14 cellular contexts compared by ENCODE assay signal in genomic region chr5:163451489-163451888, GRCh38. TPM values are rescaled to one million over a fixed set of nuclear protein-coding genes. Genes with fewer than 3 reads are reported as not detected.
DNase-seq lines count a peak whose midpoint lies in the region; ATAC-seq, FAIRE-seq and TF ChIP-seq lines count a peak whose summit lies in the region.
"Had no signal": no experiment of that assay in that cellular context is flagged by ENCODE, and none has a peak within 500 bp of the region (broad histone marks: within the 10 kb centered on the region; RNA-seq: fewer than 3 reads in every experiment).

No MANE protein-coding gene starts in this region.

- H2BK12ac ChIP-seq in mesenchymal stem cell (ENCODE audit: low read length in 2 of 2) = no peak overlapping the region

- H3K4me1 Mint-ChIP-seq in activated CD4-positive, alpha-beta T cell treated with anti-CD3 and anti-CD28 coated beads for 36 hours = peaks cover 18% of the 10 kb centered on the region

- intact Hi-C loops in HepG2 (cut with micrococcal nuclease; ENCODE audit: unreplicated experiment) = no loop called here
- intact Hi-C loops in right lobe of liver (cut with DNase I) = no loop called here
- intact Hi-C loops in activated CD4-positive, alpha-beta T cell treated with anti-CD3 and anti-CD28 coated beads for 36 hours (cut with DNase I, micrococcal nuclease) = no loop called here

- H2BK5ac ChIP-seq in mesenchymal stem cell (ENCODE audit: low read depth, low read length, poor library complexity, severe bottlenecking) = no peak overlapping the region

- POLR2A ChIA-PET in HepG2 (lab: Yijun Ruan, JAX) = interaction anchor here (4.5 kb wide), 1 partner anchor 8 kb away, joined by 23 read pairs; the partner anchor contains the start of genes HMMR and NUDCD2
- POLR2A ChIA-PET in activated CD4-positive, alpha-beta T cell treated with anti-CD3 and anti-CD28 coated beads for 36 hours (lab: Charles Lee) = no interaction called here

- no TSS peak for BruUV-seq in HepG2 (replicated peaks; lab: Mats Ljungman, UMichigan)

- ATAC-seq in HepG2 (peak; percentile 51), right lobe of liver (no peak)
- ATAC-seq in activated CD4-positive, alpha-beta T cell treated with anti-CD3 and anti-CD28 coated beads for 36 hours = no peak
- ATAC-seq: HCT116 had no signal

- H3K36me3 ChIP-seq in HepG2 (replicated peaks in 1 of 2; ENCODE audit: control insufficient read depth in 1 of 2, insufficient read depth in 2 of 2, low read length in 2 of 2) (peaks cover 2 to 12% of the 10 kb centered on the region in 2 experiments; a peak in 4 of 5 replicates), right lobe of liver (peaks cover 0 to 25% (median 13%) of the 10 kb centered on the region in 4 donors), mesenchymal stem cell (ENCODE audit: control insufficient read depth in 1 of 2, insufficient read depth in 2 of 2, low read depth in 1 of 2, low read length in 2 of 2) (peaks cover 13 to 82% of the 10 kb centered on the region in 2 experiments)

- no peak overlapping the region for H3K9ac ChIP-seq in HepG2 (ENCODE audit: insufficient read depth, low read depth, low read length)
- H3K9ac ChIP-seq in mesenchymal stem cell (ENCODE audit: low read length) = no peak overlapping the region
- H3K9ac ChIP-seq: BLaER1 treated with 17β-estradiol and CSF1 and Interleukin-3, amounts not matched to agents 10 nM and 100 nM had no signal

- H3K4me3 ChIP-seq in HepG2 (replicated peaks in 1 of 3; ENCODE audit: insufficient read depth in 1 of 3, low read depth in 2 of 3, low read length in 3 of 3) (no peak overlapping the region), right lobe of liver (no peak overlapping the region), mesenchymal stem cell (ENCODE audit: insufficient read depth in 1 of 2, low read depth in 1 of 2, low read length in 2 of 2) (no peak overlapping the region)
- H3K4me3 ChIP-seq: BLaER1 treated with 17β-estradiol and CSF1 and Interleukin-3, amounts not matched to agents 10 nM and 100 nM had no signal

- H3K9me3 ChIP-seq in HepG2 (ENCODE audit: low read length) (no peaks in the 10 kb centered on the region), right lobe of liver (no peaks in the 10 kb centered on the region), mesenchymal stem cell (ENCODE audit: control insufficient read depth, low read length) (no peaks in the 10 kb centered on the region)
- H3K9me3 ChIP-seq: BLaER1 treated with 17β-estradiol and CSF1 and Interleukin-3, amounts not matched to agents 10 nM and 100 nM had no signal

- WGBS in HepG2 (ENCODE audit: low lambda C conversion rate) = 95% methylated on average over 7 of the region's 8 CpGs
- WGBS in right lobe of liver (ENCODE audit: insufficient coverage, low coverage, low lambda C conversion rate, missing lambda C conversion rate) = 89% methylated on average over 2 of the region's 8 CpGs
- 98% methylated on average over 8 of the region's 8 CpGs for WGBS in mesenchymal stem cell

- no peak overlapping the region for H3K4ac ChIP-seq in mesenchymal stem cell (ENCODE audit: low read depth in 1 of 2, low read length in 2 of 2)

- DNase-seq in HepG2 (ENCODE audit: low spot score) (no peak), right lobe of liver (no peak), mesenchymal stem cell (no peak), activated gamma-delta T cell treated with Interleukin-2 at 50 U/mL for 16 hours (no peak)
- DNase-seq in activated CD4-positive, alpha-beta T cell treated with anti-CD3 and anti-CD28 coated beads for 36 hours = no peak
- DNase-seq: 8988T; CD4-positive, CD25-positive, alpha-beta regulatory T cell; DMS53; GF-D8; IMR-90 had no signal

- TF ChIP-seq CTCF in HepG2 (CRISPR knock-in tag; IDR thresholded peaks at IDR 0.05) = no peak
- no peak for TF ChIP-seq CTCF in right lobe of liver (IDR thresholded peaks at IDR 0.05)

- no peak for TF ChIP-seq RAD21 in HepG2 (CRISPR knock-in tag; IDR thresholded peaks at IDR 0.05)

- H3K18ac ChIP-seq in mesenchymal stem cell (ENCODE audit: low read depth in 1 of 2, low read length in 2 of 2) = no peak overlapping the region

- H3K4me1 ChIP-seq in HepG2 (ENCODE audit: insufficient read depth, low read length) (no peaks in the 10 kb centered on the region), right lobe of liver (no peaks in the 10 kb centered on the region), mesenchymal stem cell (ENCODE audit: control insufficient read depth, insufficient read depth, low read depth, low read length) (no peaks in the 10 kb centered on the region)
- H3K4me1 ChIP-seq: BLaER1 treated with 17β-estradiol and CSF1 and Interleukin-3, amounts not matched to agents 10 nM and 100 nM had no signal

- no peak for TF ChIP-seq EP300 in HepG2 (IDR thresholded peaks at IDR 0.05; ENCODE audit: low read depth in 2 of 2, low read length in 2 of 2)
- no peak for TF ChIP-seq EP300 in HepG2 (CRISPR knock-in tag; IDR thresholded peaks at IDR 0.05; ENCODE audit: borderline replicate concordance)

- peak overlapping the region; percentile 34 for H4K91ac ChIP-seq in mesenchymal stem cell (ENCODE audit: low read length)

- no peak for FAIRE-seq in HepG2 (lab: Jason Lieb, UNC)
- FAIRE-seq: H54 had no signal

- H3K27me3 ChIP-seq in HepG2 (ENCODE audit: control insufficient read depth in 1 of 2, insufficient read depth in 2 of 2, low read length in 2 of 2) (no peaks in the 10 kb centered on the region), right lobe of liver (no peaks in the 10 kb centered on the region), mesenchymal stem cell (ENCODE audit: control insufficient read depth in 1 of 2, insufficient read depth in 1 of 2, low read length in 2 of 2) (no peaks in the 10 kb centered on the region)
- H3K27me3 ChIP-seq: BLaER1 treated with 17β-estradiol and CSF1 and Interleukin-3, amounts not matched to agents 10 nM and 100 nM had no signal

- no peak overlapping the region for H3K4me3 Mint-ChIP-seq in activated CD4-positive, alpha-beta T cell treated with anti-CD3 and anti-CD28 coated beads for 36 hours
- H3K4me3 Mint-ChIP-seq: CD4-positive, CD25-positive, alpha-beta regulatory T cell had no signal

- H2AK5ac ChIP-seq in mesenchymal stem cell (ENCODE audit: low read length, severe bottlenecking) = no peak overlapping the region

- H3K4me2 ChIP-seq in HepG2 (ENCODE audit: low read depth, low read length) (no peak overlapping the region), mesenchymal stem cell (ENCODE audit: low read length, poor library complexity, severe bottlenecking) (no peak overlapping the region)
- H3K4me2 ChIP-seq: BLaER1 treated with 17β-estradiol and CSF1 and Interleukin-3, amounts not matched to agents 10 nM and 100 nM had no signal

- H4K8ac ChIP-seq in mesenchymal stem cell (ENCODE audit: low read length) = no peak overlapping the region

- H2BK15ac ChIP-seq in mesenchymal stem cell (ENCODE audit: low read depth, poor library complexity, severe bottlenecking) = no peak overlapping the region

- H3K27me3 Mint-ChIP-seq in activated CD4-positive, alpha-beta T cell treated with anti-CD3 and anti-CD28 coated beads for 36 hours = no peaks in the 10 kb centered on the region
- H3K27me3 Mint-ChIP-seq: CD4-positive, CD25-positive, alpha-beta regulatory T cell had no signal

- no peak overlapping the region for H3K27ac ChIP-seq in HepG2 (ENCODE audit: extremely low read length, insufficient read depth, low read length)
- no peak overlapping the region for H3K27ac ChIP-seq in right lobe of liver
- H3K27ac ChIP-seq in mesenchymal stem cell (ENCODE audit: low read length, poor library complexity, severe bottlenecking) = no peak overlapping the region
- H3K27ac ChIP-seq: BLaER1 treated with 17β-estradiol and CSF1 and Interleukin-3, amounts not matched to agents 10 nM and 100 nM; HL-60 had no signal

- H3K9me3 Mint-ChIP-seq in activated CD4-positive, alpha-beta T cell treated with anti-CD3 and anti-CD28 coated beads for 36 hours (ENCODE audit: low read depth) = no peaks in the 10 kb centered on the region
- H3K9me3 Mint-ChIP-seq: CD4-positive, CD25-positive, alpha-beta regulatory T cell had no signal

- TF ChIP-seq POLR2A in HepG2 (IDR thresholded peaks at IDR 0.05; ENCODE audit: insufficient read depth in 1 of 2, low read depth in 2 of 2, low read length in 2 of 2) = no peak
- TF ChIP-seq POLR2A in right lobe of liver (IDR thresholded peaks at IDR 0.05) = no peak

- H4K20me1 ChIP-seq in HepG2 (ENCODE audit: insufficient read depth, low read length) = no peaks in the 10 kb centered on the region

- peaks cover 3% of the 10 kb centered on the region for H3K79me1 ChIP-seq in mesenchymal stem cell (replicated peaks; ENCODE audit: low read length, poor library complexity, severe bottlenecking)

- H3K14ac ChIP-seq in mesenchymal stem cell (ENCODE audit: low read length in 2 of 2) = no peak overlapping the region

- H3K36me3 Mint-ChIP-seq in activated CD4-positive, alpha-beta T cell treated with anti-CD3 and anti-CD28 coated beads for 36 hours (ENCODE audit: low read depth) = peaks cover 66% of the 10 kb centered on the region

- no peak overlapping the region for H3K27ac Mint-ChIP-seq in activated CD4-positive, alpha-beta T cell treated with anti-CD3 and anti-CD28 coated beads for 36 hours

- H2BK120ac ChIP-seq in mesenchymal stem cell (ENCODE audit: low read depth, low read length) = no peak overlapping the region

- no peak overlapping the region for H3K23ac ChIP-seq in mesenchymal stem cell (ENCODE audit: low read length in 2 of 2)

- no peak overlapping the region for H2AFZ ChIP-seq in HepG2 (ENCODE audit: low read length)
- H2AFZ ChIP-seq in mesenchymal stem cell (ENCODE audit: low read depth, low read length) = no peak overlapping the region

- peaks cover 2% of the 10 kb centered on the region for H3K79me2 ChIP-seq in HepG2 (ENCODE audit: insufficient read depth, low read length)

- in situ Hi-C loops in HepG2 (cut with HindIII; ENCODE audit: extremely low pct_ligation_motif_present, low pct_unique_long_range_greater_than_20kb) = no loop called here

- CTCF ChIA-PET in HepG2 (lab: Yijun Ruan, JAX; ENCODE audit: low intra/inter-chr PET ratio, low total read pairs) = no interaction called here
- CTCF ChIA-PET in activated CD4-positive, alpha-beta T cell treated with anti-CD3 and anti-CD28 coated beads for 36 hours (lab: Charles Lee) = interaction anchor here (1.4 kb wide), 1 partner anchor 8 kb away, joined by 6 read pairs; the partner anchor contains the start of genes HMMR and NUDCD2

RNA-seq across cellular contexts. Expression of gene NUDCD2, which starts 8.4 kb away (rescaled TPM):
- total RNA-seq in HepG2 (2016; rRNA removed; fragmentation: Illumina TruSeq; extraction: Trizol) (39.2 and 40.9 TPM in 2 replicates), right lobe of liver (10 to 100 TPM in 4 of 6 experiments, 1 to 10 TPM in 2; 2.0 to 16.9 (median 11.8) TPM)
- total RNA-seq in HepG2 (2016; cell fraction: cytosol; rRNA removed; fragmentation: Illumina TruSeq; extraction: Trizol; ENCODE audit: low read depth) = 18.5 and 20.2 TPM in 2 replicates
- total RNA-seq in HepG2 (2016; cell fraction: insoluble cytoplasmic fraction; rRNA removed; fragmentation: Illumina TruSeq; extraction: Trizol) = 39.1 and 40.7 TPM in 2 replicates
- 48.1 and 48.6 TPM in 2 replicates for total RNA-seq in HepG2 (2016; cell fraction: membrane; rRNA removed; fragmentation: Illumina TruSeq; extraction: Trizol)
- 24.0 and 26.0 TPM in 2 replicates for total RNA-seq in HepG2 (2016; cell fraction: nucleus; rRNA removed; fragmentation: Illumina TruSeq; extraction: Trizol)
- polyA plus RNA-seq in HepG2 (2011; rRNA removed) = 9.6 and 14.8 TPM in 2 replicates
- polyA plus RNA-seq in HepG2 (2011; cell fraction: cytosol; rRNA removed) = 5.6 and 9.1 TPM in 2 replicates
- polyA plus RNA-seq in HepG2 (2011; cell fraction: nucleus; rRNA removed) = 5.7 and 10.0 TPM in 2 replicates
- 25.1 and 33.5 TPM in 2 replicates for polyA plus RNA-seq in HepG2 (2012)
- 21.4 and 34.4 TPM in 2 replicates for polyA plus RNA-seq in HepG2 (2016; cell fraction: cytosol; fragmentation: Illumina TruSeq; extraction: Trizol; ENCODE audit: low read depth)
- 45.6 and 45.7 TPM in 2 replicates for polyA plus RNA-seq in HepG2 (2016; cell fraction: insoluble cytoplasmic fraction; fragmentation: Illumina TruSeq; extraction: Trizol; ENCODE audit: low read depth)
- polyA plus RNA-seq in HepG2 (2016; cell fraction: membrane; fragmentation: Illumina TruSeq; extraction: Trizol; ENCODE audit: low read depth) = 33.8 and 40.8 TPM in 2 replicates
- 30.7 and 35.5 TPM in 2 replicates for polyA plus RNA-seq in HepG2 (2016; cell fraction: nucleus; fragmentation: Illumina TruSeq; extraction: Trizol; ENCODE audit: insufficient read depth, low read depth)
- polyA minus RNA-seq in HepG2 (2011; rRNA and poly(A)+ RNA removed; ENCODE audit: low replicate concordance) = 2.7 and 4.6 TPM in 2 replicates
- polyA minus RNA-seq in HepG2 (2011; cell fraction: cytosol; rRNA and poly(A)+ RNA removed) = 3.0 and 5.1 TPM in 2 replicates
- polyA minus RNA-seq in HepG2 (2011; cell fraction: nucleus; rRNA and poly(A)+ RNA removed) = 13.8 and 15.5 TPM in 2 replicates
- polyA plus RNA-seq in mesenchymal stem cell (2013, experiment 1 of 2) = 9.8 TPM
- 10.9 TPM for polyA plus RNA-seq in mesenchymal stem cell (2013, experiment 2 of 2)
- 10 to 100 TPM; 37.8 to 51.3 TPM for total RNA-seq in activated CD4-positive, alpha-beta T cell treated with anti-CD3 and anti-CD28 coated beads for 36 hours

RNA-seq across cellular contexts. Expression of gene HMMR, which starts 8.9 kb away (rescaled TPM):
- total RNA-seq in HepG2 (2016; rRNA removed; fragmentation: Illumina TruSeq; extraction: Trizol) (48.3 and 82.7 TPM in 2 replicates), right lobe of liver (1 to 10 TPM in 4 of 6 experiments, under 1 TPM in 2; 0.11 to 3.0 (median 1.1) TPM)
- total RNA-seq in HepG2 (2016; cell fraction: cytosol; rRNA removed; fragmentation: Illumina TruSeq; extraction: Trizol; ENCODE audit: low read depth) = 5.5 and 6.4 TPM in 2 replicates
- total RNA-seq in HepG2 (2016; cell fraction: insoluble cytoplasmic fraction; rRNA removed; fragmentation: Illumina TruSeq; extraction: Trizol) = 49.7 and 80.9 TPM in 2 replicates
- total RNA-seq in HepG2 (2016; cell fraction: membrane; rRNA removed; fragmentation: Illumina TruSeq; extraction: Trizol) = 14.7 and 18.6 TPM in 2 replicates
- total RNA-seq in HepG2 (2016; cell fraction: nucleus; rRNA removed; fragmentation: Illumina TruSeq; extraction: Trizol) = 37.9 and 39.0 TPM in 2 replicates
- 4.6 and 8.5 TPM in 2 replicates for polyA plus RNA-seq in HepG2 (2011; rRNA removed)
- 4.6 and 5.2 TPM in 2 replicates for polyA plus RNA-seq in HepG2 (2011; cell fraction: cytosol; rRNA removed)
- polyA plus RNA-seq in HepG2 (2011; cell fraction: nucleus; rRNA removed) = 2.9 and 3.8 TPM in 2 replicates
- polyA plus RNA-seq in HepG2 (2012) = 8.3 and 17.9 TPM in 2 replicates
- 1.7 and 2.4 TPM in 2 replicates for polyA plus RNA-seq in HepG2 (2016; cell fraction: cytosol; fragmentation: Illumina TruSeq; extraction: Trizol; ENCODE audit: low read depth)
- 48.9 and 49.4 TPM in 2 replicates for polyA plus RNA-seq in HepG2 (2016; cell fraction: insoluble cytoplasmic fraction; fragmentation: Illumina TruSeq; extraction: Trizol; ENCODE audit: low read depth)
- polyA plus RNA-seq in HepG2 (2016; cell fraction: membrane; fragmentation: Illumina TruSeq; extraction: Trizol; ENCODE audit: low read depth) = 3.8 and 6.0 TPM in 2 replicates
- 33.3 and 34.0 TPM in 2 replicates for polyA plus RNA-seq in HepG2 (2016; cell fraction: nucleus; fragmentation: Illumina TruSeq; extraction: Trizol; ENCODE audit: insufficient read depth, low read depth)
- polyA minus RNA-seq in HepG2 (2011; rRNA and poly(A)+ RNA removed; ENCODE audit: low replicate concordance) = 3.1 and 6.2 TPM in 2 replicates
- polyA minus RNA-seq in HepG2 (2011; cell fraction: cytosol; rRNA and poly(A)+ RNA removed) = 8.4 and 8.8 TPM in 2 replicates
- polyA minus RNA-seq in HepG2 (2011; cell fraction: nucleus; rRNA and poly(A)+ RNA removed) = 10.6 and 11.1 TPM in 2 replicates
- 4.8 TPM for polyA plus RNA-seq in mesenchymal stem cell (2013, experiment 1 of 2)
- polyA plus RNA-seq in mesenchymal stem cell (2013, experiment 2 of 2) = 4.5 TPM
- total RNA-seq in activated CD4-positive, alpha-beta T cell treated with anti-CD3 and anti-CD28 coated beads for 36 hours = 100 to 1,000 TPM in 1 of 2 experiments, 10 to 100 TPM in 1; 94.1 to 102 TPM

RNA-seq across cellular contexts. Expression of gene CCNG1, which starts 14.1 kb away (rescaled TPM):
- total RNA-seq in HepG2 (2016; rRNA removed; fragmentation: Illumina TruSeq; extraction: Trizol) (353 and 516 TPM in 2 replicates), right lobe of liver (100 to 1,000 TPM in 1 of 6 experiments, 10 to 100 TPM in 5; 47.7 to 146 (median 80.1) TPM)
- 171 and 222 TPM in 2 replicates for total RNA-seq in HepG2 (2016; cell fraction: cytosol; rRNA removed; fragmentation: Illumina TruSeq; extraction: Trizol; ENCODE audit: low read depth)
- 344 and 513 TPM in 2 replicates for total RNA-seq in HepG2 (2016; cell fraction: insoluble cytoplasmic fraction; rRNA removed; fragmentation: Illumina TruSeq; extraction: Trizol)
- total RNA-seq in HepG2 (2016; cell fraction: membrane; rRNA removed; fragmentation: Illumina TruSeq; extraction: Trizol) = 489 and 661 TPM in 2 replicates
- total RNA-seq in HepG2 (2016; cell fraction: nucleus; rRNA removed; fragmentation: Illumina TruSeq; extraction: Trizol) = 151 and 183 TPM in 2 replicates
- 126 and 181 TPM in 2 replicates for polyA plus RNA-seq in HepG2 (2011; rRNA removed)
- polyA plus RNA-seq in HepG2 (2011; cell fraction: cytosol; rRNA removed) = 77.6 and 97.0 TPM in 2 replicates
- 33.8 and 51.9 TPM in 2 replicates for polyA plus RNA-seq in HepG2 (2011; cell fraction: nucleus; rRNA removed)
- 266 and 303 TPM in 2 replicates for polyA plus RNA-seq in HepG2 (2012)
- polyA plus RNA-seq in HepG2 (2016; cell fraction: cytosol; fragmentation: Illumina TruSeq; extraction: Trizol; ENCODE audit: low read depth) = 201 and 216 TPM in 2 replicates
- polyA plus RNA-seq in HepG2 (2016; cell fraction: insoluble cytoplasmic fraction; fragmentation: Illumina TruSeq; extraction: Trizol; ENCODE audit: low read depth) = 389 and 398 TPM in 2 replicates
- polyA plus RNA-seq in HepG2 (2016; cell fraction: membrane; fragmentation: Illumina TruSeq; extraction: Trizol; ENCODE audit: low read depth) = 391 and 469 TPM in 2 replicates
- 161 and 166 TPM in 2 replicates for polyA plus RNA-seq in HepG2 (2016; cell fraction: nucleus; fragmentation: Illumina TruSeq; extraction: Trizol; ENCODE audit: insufficient read depth, low read depth)
- 56.2 and 117 TPM in 2 replicates for polyA minus RNA-seq in HepG2 (2011; rRNA and poly(A)+ RNA removed; ENCODE audit: low replicate concordance)
- 177 and 216 TPM in 2 replicates for polyA minus RNA-seq in HepG2 (2011; cell fraction: cytosol; rRNA and poly(A)+ RNA removed)
- polyA minus RNA-seq in HepG2 (2011; cell fraction: nucleus; rRNA and poly(A)+ RNA removed) = 101 and 119 TPM in 2 replicates
- 162 TPM for polyA plus RNA-seq in mesenchymal stem cell (2013, experiment 1 of 2)
- polyA plus RNA-seq in mesenchymal stem cell (2013, experiment 2 of 2) = 165 TPM
- 100 to 1,000 TPM; 114 to 120 TPM for total RNA-seq in activated CD4-positive, alpha-beta T cell treated with anti-CD3 and anti-CD28 coated beads for 36 hours

RNA-seq across cellular contexts. Expression of gene MAT2B, which starts 53.9 kb away (rescaled TPM):
- total RNA-seq in HepG2 (2016; rRNA removed; fragmentation: Illumina TruSeq; extraction: Trizol) (37.1 and 62.6 TPM in 2 replicates), right lobe of liver (10 to 100 TPM; 21.6 to 40.7 (median 26.6) TPM)
- total RNA-seq in HepG2 (2016; cell fraction: cytosol; rRNA removed; fragmentation: Illumina TruSeq; extraction: Trizol; ENCODE audit: low read depth) = 6.2 and 9.1 TPM in 2 replicates
- 34.8 and 58.6 TPM in 2 replicates for total RNA-seq in HepG2 (2016; cell fraction: insoluble cytoplasmic fraction; rRNA removed; fragmentation: Illumina TruSeq; extraction: Trizol)
- 17.7 and 20.1 TPM in 2 replicates for total RNA-seq in HepG2 (2016; cell fraction: membrane; rRNA removed; fragmentation: Illumina TruSeq; extraction: Trizol)
- 16.6 and 17.4 TPM in 2 replicates for total RNA-seq in HepG2 (2016; cell fraction: nucleus; rRNA removed; fragmentation: Illumina TruSeq; extraction: Trizol)
- 15.5 and 20.2 TPM in 2 replicates for polyA plus RNA-seq in HepG2 (2011; rRNA removed)
- polyA plus RNA-seq in HepG2 (2011; cell fraction: cytosol; rRNA removed) = 7.8 and 11.6 TPM in 2 replicates
- 4.0 and 6.1 TPM in 2 replicates for polyA plus RNA-seq in HepG2 (2011; cell fraction: nucleus; rRNA removed)
- 22.2 and 28.7 TPM in 2 replicates for polyA plus RNA-seq in HepG2 (2012)
- 4.8 and 5.1 TPM in 2 replicates for polyA plus RNA-seq in HepG2 (2016; cell fraction: cytosol; fragmentation: Illumina TruSeq; extraction: Trizol; ENCODE audit: low read depth)
- 63.0 and 65.8 TPM in 2 replicates for polyA plus RNA-seq in HepG2 (2016; cell fraction: insoluble cytoplasmic fraction; fragmentation: Illumina TruSeq; extraction: Trizol; ENCODE audit: low read depth)
- 13.8 and 14.9 TPM in 2 replicates for polyA plus RNA-seq in HepG2 (2016; cell fraction: membrane; fragmentation: Illumina TruSeq; extraction: Trizol; ENCODE audit: low read depth)
- 29.1 and 30.8 TPM in 2 replicates for polyA plus RNA-seq in HepG2 (2016; cell fraction: nucleus; fragmentation: Illumina TruSeq; extraction: Trizol; ENCODE audit: insufficient read depth, low read depth)
- polyA minus RNA-seq in HepG2 (2011; rRNA and poly(A)+ RNA removed; ENCODE audit: low replicate concordance) = 9.1 and 29.7 TPM in 2 replicates
- polyA minus RNA-seq in HepG2 (2011; cell fraction: cytosol; rRNA and poly(A)+ RNA removed) = 12.3 and 12.4 TPM in 2 replicates
- polyA minus RNA-seq in HepG2 (2011; cell fraction: nucleus; rRNA and poly(A)+ RNA removed) = 6.4 and 8.3 TPM in 2 replicates
- polyA plus RNA-seq in mesenchymal stem cell (2013, experiment 1 of 2) = 35.4 TPM
- polyA plus RNA-seq in mesenchymal stem cell (2013, experiment 2 of 2) = 37.9 TPM
- 100 to 1,000 TPM in 1 of 2 experiments, 10 to 100 TPM in 1; 89.0 to 103 TPM for total RNA-seq in activated CD4-positive, alpha-beta T cell treated with anti-CD3 and anti-CD28 coated beads for 36 hours
